Comparison of ENCODE assay signal across 8 cellular contexts in genomic region chr7:135281363-135281949, GRCh38.
DNase-seq lines count a peak whose midpoint lies in the region; ATAC-seq and TF ChIP-seq lines count a peak whose summit lies in the region.

No MANE protein-coding gene starts in this region.

- DNase-seq in AML-193 (lab: John Stamatoyannopoulos, UW) (peak; percentile 64 to 68), NCI-H2196 treated with DMSO at 0.1 percent for 48 hours (lab: John Stamatoyannopoulos, UW; ENCODE audit: unreplicated experiment) (peak; percentile 69), caudate nucleus (lab: John Stamatoyannopoulos, UW) (peak in 58 of 61 donors; percentile 7 to 92 (median 58)), kidney glomerular epithelial cell (lab: John Stamatoyannopoulos, UW) (peak; percentile 78)
- DNase-seq in stimulated activated CD4-positive, alpha-beta T cell treated with anti-CD3 and anti-CD28 coated beads, Interleukin-2, amount 100 ng/mL, for 48 hours, result peak; percentile 76 to 82

- no peak overlapping the region for H3K4me3 ChIP-seq in WI38 (ENCODE audit: low read depth, low read length)

- TF ChIP-seq CTCF in WI38 (IDR thresholded peaks at IDR 0.05; ENCODE audit: low read depth, low read length), result peak; percentile 85

- H3K27ac ChIP-seq in caudate nucleus (ENCODE audit: low read depth, low read length), result no peak overlapping the region

- ATAC-seq in GM18907 (IDR thresholded peaks at IDR 0.05; ENCODE audit: unreplicated experiment), result peak; percentile 96
- peak; percentile 98 for ATAC-seq in HG03135 (IDR thresholded peaks at IDR 0.05; ENCODE audit: unreplicated experiment)
